ENCODE assay signal across 8 cellular contexts in genomic region chr17:2511462-2512369, GRCh38. TPM values are rescaled to one million over a fixed set of nuclear protein-coding genes. Genes with fewer than 3 reads are reported as not detected.
DNase-seq lines count a peak whose midpoint lies in the region; ATAC-seq and TF ChIP-seq lines count a peak whose summit lies in the region.

TSS of gene METTL16 (minus strand) at chr17:2511888. CDS start at chr17:2502331, 9,557 bp downstream.

- H3K4me1 Mint-ChIP-seq in activated CD4-positive, alpha-beta T cell treated with anti-CD3 and anti-CD28 coated beads, Interleukin-2, amount 10 ng/mL, durations not matched to agents 24 days and 14 days, result peaks cover 13% of the 10 kb centered on the region

- H3K9me3 Mint-ChIP-seq in activated CD4-positive, alpha-beta T cell treated with anti-CD3 and anti-CD28 coated beads, Interleukin-2, amount 10 ng/mL, durations not matched to agents 24 days and 14 days, result no peaks in the 10 kb centered on the region

- peaks cover 3% of the 10 kb centered on the region for H3K27me3 Mint-ChIP-seq in activated CD4-positive, alpha-beta T cell treated with anti-CD3 and anti-CD28 coated beads, Interleukin-2, amount 10 ng/mL, durations not matched to agents 24 days and 14 days

- TF ChIP-seq CTCF in C4-2B (conservative IDR thresholded peaks at IDR 0.05), result no peak

- intact Hi-C loops in activated CD4-positive, alpha-beta T cell treated with anti-CD3 and anti-CD28 coated beads, Interleukin-2, amount 10 ng/mL, durations not matched to agents 24 days and 14 days (cut with micrococcal nuclease), result loop anchor here (1.0 to 10.0 kb wide), 4 partner anchors 83 to 175 kb away; partner anchors contain the start of genes MNT and TSR1

- peak within 1 kb of the TSS; percentile 56 for H3K4me3 Mint-ChIP-seq in activated CD4-positive, alpha-beta T cell treated with anti-CD3 and anti-CD28 coated beads, Interleukin-2, amount 10 ng/mL, durations not matched to agents 24 days and 14 days

- peaks cover 13% of the 10 kb centered on the region for H3K36me3 Mint-ChIP-seq in activated CD4-positive, alpha-beta T cell treated with anti-CD3 and anti-CD28 coated beads, Interleukin-2, amount 10 ng/mL, durations not matched to agents 24 days and 14 days (ENCODE audit: low read depth)

- peak within 1 kb of the TSS; percentile 92 for H3K27ac ChIP-seq in C4-2B

- no peak within 1 kb of the TSS for H3K27ac Mint-ChIP-seq in activated CD4-positive, alpha-beta T cell treated with anti-CD3 and anti-CD28 coated beads, Interleukin-2, amount 10 ng/mL, durations not matched to agents 24 days and 14 days

- ATAC-seq in GM19372 (IDR thresholded peaks at IDR 0.05; ENCODE audit: low read depth, unreplicated experiment) (peak; percentile 95), HG03521 (IDR thresholded peaks at IDR 0.05; ENCODE audit: unreplicated experiment) (peak; percentile 94)

- DNase-seq in NCI-H69 (lab: John Stamatoyannopoulos, UW), result peak; percentile 98
- DNase-seq in activated CD4-positive, alpha-beta T cell treated with anti-CD3 and anti-CD28 coated beads, Interleukin-2, amount 10 ng/mL, durations not matched to agents 24 days and 14 days, result peak; percentile 99
- DNase-seq in dedifferentiated amniotic fluid mesenchymal stem cell (ENCODE audit: extremely low spot score), result peak; percentile 100
- DNase-seq in left kidney (ENCODE audit: low read depth, low spot score), result peak; percentile 100
- peak; percentile 98 to 99 for DNase-seq in stimulated activated CD4-positive, alpha-beta T cell treated with anti-CD3 and anti-CD28 coated beads, Interleukin-2, amount 100 ng/mL, for 24 hours

RNA-seq across cellular contexts. Expression of gene METTL16, which starts in this region (rescaled TPM):
- total RNA-seq in activated CD4-positive, alpha-beta T cell treated with anti-CD3 and anti-CD28 coated beads, Interleukin-2, amount 10 ng/mL, durations not matched to agents 24 days and 14 days, result 59.5 and 61.1 TPM in 2 replicates

Comparison
In these comparisons a context has a peak if more than half of its experiments do, and no peak if none do; other contexts are left out.
1. Peak in every context shown above with its lines: DNase-seq, ATAC-seq and H3K27ac ChIP-seq.